Comparison of ENCODE assay signal across 16 cellular contexts in the genomic region with DNA sequence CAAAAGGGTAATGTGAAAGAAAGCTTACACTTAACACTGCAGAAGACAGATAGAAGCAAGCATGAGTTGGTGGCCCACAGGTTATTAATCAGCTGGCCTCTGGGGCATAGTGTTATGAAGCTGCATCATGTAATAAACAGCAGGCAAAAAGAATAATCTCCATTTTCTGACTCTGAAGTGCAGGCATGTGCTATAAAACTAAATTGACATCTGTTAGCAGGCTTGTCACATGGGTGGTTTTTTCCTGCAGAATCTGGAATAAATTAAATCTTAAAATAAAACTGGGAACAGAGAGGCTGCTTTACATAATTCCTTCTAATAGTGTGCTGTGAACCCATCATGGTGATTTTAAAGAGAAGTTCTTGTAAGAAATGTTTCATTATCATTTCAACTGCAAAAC.
DNase-seq lines count a peak whose midpoint lies in the region; ATAC-seq, FAIRE-seq and TF ChIP-seq lines count a peak whose summit lies in the region.
"Had no signal": no experiment of that assay in that cellular context is flagged by ENCODE, and none has a peak within 500 bp of the region (broad histone marks: within the 10 kb centered on the region; RNA-seq: fewer than 3 reads in every experiment).

No MANE protein-coding gene starts in this region.

- H3K4me2 ChIP-seq in GM23338 (no peak overlapping the region), hepatocyte (no peak overlapping the region)

- H3K4me1 ChIP-seq in GM23338 (ENCODE audit: insufficient read depth): peaks cover 9% of the 10 kb centered on the region
- H3K4me1 ChIP-seq in hepatocyte (ENCODE audit: insufficient read depth): no peaks in the 10 kb centered on the region

- peak overlapping the region; percentile 28; the same call in 1 of the 2 replicates for H2AFZ ChIP-seq in GM23338
- H2AFZ ChIP-seq in hepatocyte: no peak overlapping the region

- DNase-seq in GM23338 (ENCODE audit: low spot score) (no peak), hepatocyte (ENCODE audit: low spot score) (no peak), RCC 7860 (ENCODE audit: low spot score) (no peak), endothelial cell (ENCODE audit: low spot score) (no peak)
- DNase-seq: Caco-2, DMS79, HFFc6, NCI-H1417, NCI-H2029 treated with DMSO at 0.1 percent for 48 hours, NCI-H2171 treated with DMSO at 0.1 percent for 48 hours, NCI-H774 had no signal

- H3K27ac Mint-ChIP-seq in GM23338: no peak overlapping the region; the same call in 1 of the 2 replicates
- peak overlapping the region; percentile 50 to 90 (median 68) for H3K27ac Mint-ChIP-seq in brain
- no peak overlapping the region for H3K27ac Mint-ChIP-seq in endothelial cell (ENCODE audit: unreplicated experiment)
- H3K27ac Mint-ChIP-seq: HFFc6 had no signal

- H3K27ac ChIP-seq in GM23338 (ENCODE audit: low read depth) (no peak overlapping the region), hepatocyte (peak overlapping the region; percentile 28), temporal lobe (ENCODE audit: low read depth, low read length) (peak overlapping the region; percentile 30)
- H3K27ac ChIP-seq: RWPE1 had no signal

- TF ChIP-seq CTCF in GM23338 (conservative IDR thresholded peaks at IDR 0.05; ENCODE audit: low read depth in 2 of 2) (no peak), brain (conservative IDR thresholded peaks at IDR 0.05) (no peak), hepatocyte (IDR thresholded peaks at IDR 0.05; ENCODE audit: poor library complexity) (no peak), endothelial cell (IDR thresholded peaks at IDR 0.05; ENCODE audit: unreplicated experiment) (no peak)

- no peaks in the 10 kb centered on the region for H3K79me2 ChIP-seq in GM23338 (replicated peaks; ENCODE audit: insufficient read depth)
- no peaks in the 10 kb centered on the region for H3K79me2 ChIP-seq in hepatocyte

- H3K4me1 Mint-ChIP-seq in GM23338 (peaks cover 8% of the 10 kb centered on the region), brain (peaks cover 45% of the 10 kb centered on the region), endothelial cell (ENCODE audit: unreplicated experiment) (peaks cover 16% of the 10 kb centered on the region)

- H3K27me3 ChIP-seq in GM23338 (ENCODE audit: insufficient read depth): no peaks in the 10 kb centered on the region
- no peaks in the 10 kb centered on the region for H3K27me3 ChIP-seq in hepatocyte

- H3K27me3 Mint-ChIP-seq in GM23338 (ENCODE audit: insufficient read depth, low read depth, poor library complexity): no peaks in the 10 kb centered on the region
- H3K27me3 Mint-ChIP-seq in brain: peaks cover 5% of the 10 kb centered on the region
- peaks cover 2% of the 10 kb centered on the region for H3K27me3 Mint-ChIP-seq in endothelial cell (ENCODE audit: unreplicated experiment)

- H3K9me2 ChIP-seq in GM23338 (ENCODE audit: insufficient read depth) (no peaks in the 10 kb centered on the region), hepatocyte (replicated peaks; ENCODE audit: insufficient read depth) (no peaks in the 10 kb centered on the region)

- H3K36me3 Mint-ChIP-seq in GM23338 (ENCODE audit: low read depth) (peaks cover 3% of the 10 kb centered on the region; the same call in 1 of the 3 replicates), brain (no peaks in the 10 kb centered on the region), endothelial cell (ENCODE audit: low read depth, unreplicated experiment) (no peaks in the 10 kb centered on the region)

- H3K9me3 ChIP-seq in hepatocyte (ENCODE audit: low read depth): no peaks in the 10 kb centered on the region
- H3K9me3 ChIP-seq: Caco-2 had no signal

- H3K36me3 ChIP-seq in GM23338 (ENCODE audit: insufficient read depth) (no peaks in the 10 kb centered on the region), hepatocyte (replicated peaks; ENCODE audit: insufficient read depth, low read depth) (no peaks in the 10 kb centered on the region)

- peaks cover 3% of the 10 kb centered on the region; the same call in 2 of the 3 replicates for H3K9me3 Mint-ChIP-seq in GM23338
- peaks cover 6 to 13% (median 9%) of the 10 kb centered on the region in 5 experiments for H3K9me3 Mint-ChIP-seq in brain
- no peaks in the 10 kb centered on the region for H3K9me3 Mint-ChIP-seq in endothelial cell (ENCODE audit: unreplicated experiment)
- H3K9me3 Mint-ChIP-seq: HFFc6 had no signal

- H3K4me3 ChIP-seq in GM23338: no peak overlapping the region
- H3K4me3 ChIP-seq in hepatocyte: no peak overlapping the region
- H3K4me3 ChIP-seq: K562 had no signal

- H4K20me1 ChIP-seq in GM23338 (replicated peaks; ENCODE audit: insufficient read depth) (no peaks in the 10 kb centered on the region), hepatocyte (ENCODE audit: insufficient read depth, poor library complexity, severe bottlenecking) (no peaks in the 10 kb centered on the region)

- H3F3A ChIP-seq in GM23338 (replicated peaks; ENCODE audit: low read depth): no peaks in the 10 kb centered on the region

- ATAC-seq in GM23338: no peak
- ATAC-seq in HG03460 (IDR thresholded peaks at IDR 0.05; ENCODE audit: unreplicated experiment): no peak
- ATAC-seq: K562 had no signal

- FAIRE-seq in RCC 7860 (lab: Jason Lieb, UNC): no peak
- FAIRE-seq: K562 had no signal

- H3K4me3 Mint-ChIP-seq in GM23338 (no peak overlapping the region), brain (peak overlapping the region in 3 of 5 experiments; percentile 2 to 50 (median 34)), endothelial cell (ENCODE audit: unreplicated experiment) (no peak overlapping the region)
- H3K4me3 Mint-ChIP-seq: HFFc6 had no signal

TF ChIP-seq in GM23338, 12 proteins besides CTCF, POLR2A, EP300 and RAD21:
- no peak for TF ChIP-seq POLR2AphosphoS5 (IDR thresholded peaks at IDR 0.05; ENCODE audit: low read depth)
TF ChIP-seq in GM23338: peak in this region for 0.

Comparison
In these comparisons a context has a peak if more than half of its experiments do, and no peak if none do; other contexts are left out.
1. H3K27ac Mint-ChIP-seq: peak in brain (5 of 5); none in GM23338 (single experiment) and endothelial cell (single experiment).
2. H3K4me3 Mint-ChIP-seq: peak in brain (3 of 5); none in GM23338 (single experiment) and endothelial cell (single experiment).